In the genomic region with DNA sequence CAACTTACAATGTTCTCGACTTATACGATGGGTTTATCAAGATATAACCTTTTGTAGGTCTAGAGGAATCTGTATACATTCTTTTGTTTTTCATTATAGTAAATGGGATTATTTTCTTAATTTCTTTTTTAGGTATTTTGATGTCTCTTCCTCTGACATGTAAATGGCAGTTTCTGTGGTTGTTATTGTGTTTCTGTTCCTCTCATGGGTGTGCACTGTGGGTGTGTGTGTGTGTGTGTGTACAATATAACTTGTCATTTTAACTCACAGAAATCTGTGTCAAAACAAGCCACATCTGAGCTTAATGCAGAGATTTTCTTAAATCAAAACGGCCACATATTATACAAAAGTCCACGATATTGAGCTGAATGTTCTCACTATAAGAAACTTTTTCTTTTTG, we compare ENCODE assay signal across 26 cellular contexts.
"Had no signal": no experiment of that assay in that cellular context is flagged by ENCODE, and none has a peak within 500 bp of the region (broad histone marks: within the 10 kb centered on the region; RNA-seq: fewer than 3 reads in every experiment).

No MANE protein-coding gene starts in this region.

- FAIRE-seq: endometrium, islet of Langerhans, keratinocyte had no signal

- DNase-seq: cortex of kidney; effector CD8-positive, alpha-beta T cell; effector memory CD8-positive, alpha-beta T cell; endodermal cell; erythroblast; esophagus squamous epithelium; foreskin fibroblast; foreskin melanocyte; gastrocnemius medialis; glutamatergic neuron; head of caudate nucleus; heart right ventricle; hippocampal formation; left cardiac atrium; left lung; left ventricle myocardium superior; lower lobe of right lung; mesendoderm; midbrain; naive B cell; naive thymus-derived CD8-positive, alpha-beta T cell had no signal

- H3K27me3 ChIP-seq: esophagus squamous epithelium, gastrocnemius medialis, heart right ventricle, left lung had no signal

- H3K4me1 ChIP-seq: esophagus squamous epithelium, gastrocnemius medialis, heart right ventricle, left lung, lower lobe of right lung had no signal

- H3K9me3 ChIP-seq: esophagus squamous epithelium, gastrocnemius medialis, lower lobe of right lung had no signal

- H3K4me3 ChIP-seq: esophagus squamous epithelium, gastrocnemius medialis, heart right ventricle, left lung, lower lobe of right lung had no signal

- H3K27ac ChIP-seq: epithelial cell of prostate, esophagus squamous epithelium, gastrocnemius medialis, heart right ventricle, left lung, lower lobe of right lung had no signal

- ATAC-seq: effector memory CD8-positive, alpha-beta T cell; esophagus mucosa; gastrocnemius medialis; heart right ventricle; left cardiac atrium; left lung; left ventricle myocardium superior; lower lobe of right lung; naive thymus-derived CD8-positive, alpha-beta T cell had no signal

- H3K36me3 ChIP-seq: esophagus squamous epithelium, gastrocnemius medialis, heart right ventricle, left lung, lower lobe of right lung had no signal
